In genomic region chr7:26177269-26177668, GRCh38 we compare ENCODE assay signal across 8 cellular contexts. TPM values are rescaled to one million over a fixed set of nuclear protein-coding genes. Genes with fewer than 3 reads are reported as not detected.
DNase-seq lines count a peak whose midpoint lies in the region; ATAC-seq, FAIRE-seq and TF ChIP-seq lines count a peak whose summit lies in the region.
"Not testable (repeated sequence)": the region's sequence is repeated elsewhere in the genome, so short reads cannot be mapped to it uniquely, and the experiment has no call there.

No MANE protein-coding gene starts in this region.

- not testable (repeated sequence) for H3K9ac ChIP-seq in K562 (ENCODE audit: insufficient read depth in 1 of 2, low read depth in 2 of 2, low read length in 2 of 2); neuronal stem cell (ENCODE audit: low read depth, low read length, poor library complexity)

- H3K14ac ChIP-seq in neuronal stem cell (ENCODE audit: low read length), result not testable (repeated sequence)

- not testable (repeated sequence) for DNase-seq in CD4-positive, CD25-positive, alpha-beta regulatory T cell; Panc1 (ENCODE audit: low read depth, low spot score); activated CD8-positive, alpha-beta T cell treated with anti-CD3 and anti-CD28 coated beads for 36 hours; activated T-helper 1 cell treated with anti-CD3 and anti-CD28 coated beads, Interleukin-12 subunit alpha, Interleukin-12 subunit beta, Interleukin-2, Interleukin-4 antibody, amounts not matched to agents 30 ng/mL and 10 ng/mL and 1 ng/mL, durations not matched to agents 14 hours and 24 hours and 36 hours (ENCODE audit: low spot score); activated naive CD4-positive, alpha-beta T cell treated with anti-CD3 and anti-CD28 coated beads, Interleukin-2, amount 10 ng/mL, durations not matched to agents 7 days and 5 days; K562 (ENCODE audit: extremely low read depth in 1 of 4, low spot score in 3 of 4); neuronal stem cell (ENCODE audit: low spot score)
- peak; percentile 27 for DNase-seq in Right ventricle myocardium inferior (ENCODE audit: missing footprints)

- not testable (repeated sequence) for H3K9me3 Mint-ChIP-seq in CD4-positive, CD25-positive, alpha-beta regulatory T cell; activated CD8-positive, alpha-beta T cell treated with anti-CD3 and anti-CD28 coated beads for 36 hours; activated T-helper 1 cell treated with anti-CD3 and anti-CD28 coated beads, Interleukin-12 subunit alpha, Interleukin-12 subunit beta, Interleukin-2, Interleukin-4 antibody, amounts not matched to agents 30 ng/mL and 10 ng/mL and 1 ng/mL, durations not matched to agents 14 hours and 24 hours and 36 hours; activated naive CD4-positive, alpha-beta T cell treated with anti-CD3 and anti-CD28 coated beads, Interleukin-2, amount 10 ng/mL, durations not matched to agents 7 days and 5 days

- intact Hi-C loops in Panc1 (cut with micrococcal nuclease; ENCODE audit: unreplicated experiment); activated CD8-positive, alpha-beta T cell treated with anti-CD3 and anti-CD28 coated beads for 36 hours (cut with micrococcal nuclease); activated T-helper 1 cell treated with anti-CD3 and anti-CD28 coated beads, Interleukin-12 subunit alpha, Interleukin-12 subunit beta, Interleukin-2, Interleukin-4 antibody, amounts not matched to agents 30 ng/mL and 10 ng/mL and 1 ng/mL, durations not matched to agents 14 hours and 24 hours and 36 hours (cut with micrococcal nuclease); K562 (cut with micrococcal nuclease); Right ventricle myocardium inferior (cut with DNase I): not testable (repeated sequence)

- not testable (repeated sequence) for TF ChIP-seq POLR2A in K562 (conservative IDR thresholded peaks at IDR 0.05)

- H4K20me1 ChIP-seq in K562 (replicated peaks; ENCODE audit: control insufficient read depth, insufficient read depth, low read length), result not testable (repeated sequence)

- not testable (repeated sequence) for H3K36me3 ChIP-seq in CD4-positive, CD25-positive, alpha-beta regulatory T cell (ENCODE audit: control insufficient read depth, insufficient read depth, low read length); Panc1 (ENCODE audit: control insufficient read depth, insufficient read depth, low read length); K562 (ENCODE audit: control insufficient read depth, insufficient read depth, low read length); neuronal stem cell (replicated peaks in 1 of 2; ENCODE audit: control insufficient read depth in 2 of 2, insufficient read depth in 2 of 2, low read length in 2 of 2)

- not testable (repeated sequence) for H2BK12ac ChIP-seq in neuronal stem cell (ENCODE audit: low read length)

- TF ChIP-seq EP300 in K562 (IDR thresholded peaks at IDR 0.05; ENCODE audit: low read length), result not testable (repeated sequence)

- not testable (repeated sequence) for H3K79me2 ChIP-seq in K562 (ENCODE audit: control insufficient read depth, insufficient read depth, low read length)

- not testable (repeated sequence) for H4K8ac ChIP-seq in neuronal stem cell (ENCODE audit: low read depth, low read length)

- not testable (repeated sequence) for ATAC-seq in CD4-positive, CD25-positive, alpha-beta regulatory T cell (ENCODE audit: low read depth in 2 of 2); Panc1; activated CD8-positive, alpha-beta T cell treated with anti-CD3 and anti-CD28 coated beads for 36 hours; K562; Right ventricle myocardium inferior

- H3K27me3 Mint-ChIP-seq in CD4-positive, CD25-positive, alpha-beta regulatory T cell; activated CD8-positive, alpha-beta T cell treated with anti-CD3 and anti-CD28 coated beads for 36 hours; activated T-helper 1 cell treated with anti-CD3 and anti-CD28 coated beads, Interleukin-12 subunit alpha, Interleukin-12 subunit beta, Interleukin-2, Interleukin-4 antibody, amounts not matched to agents 30 ng/mL and 10 ng/mL and 1 ng/mL, durations not matched to agents 14 hours and 24 hours and 36 hours (ENCODE audit: insufficient read depth); activated naive CD4-positive, alpha-beta T cell treated with anti-CD3 and anti-CD28 coated beads, Interleukin-2, amount 10 ng/mL, durations not matched to agents 7 days and 5 days: not testable (repeated sequence)

- peak overlapping the region; percentile 89 for H3K23ac ChIP-seq in neuronal stem cell (ENCODE audit: low read depth, low read length, poor library complexity)

- not testable (repeated sequence) for H2AFZ ChIP-seq in K562 (ENCODE audit: low read depth, low read length); neuronal stem cell (ENCODE audit: low read length)

- TF ChIP-seq CTCF in Panc1 (IDR thresholded peaks at IDR 0.05); activated CD8-positive, alpha-beta T cell treated with anti-CD3 and anti-CD28 coated beads for 36 hours (IDR thresholded peaks at IDR 0.05); K562 (IDR thresholded peaks at IDR 0.05 in 2 of 3, conservative IDR thresholded peaks at IDR 0.05 in 1 of 3; ENCODE audit: insufficient read depth in 2 of 3, low read depth in 1 of 3, low read length in 3 of 3): not testable (repeated sequence)

- not testable (repeated sequence) for H3K4me1 ChIP-seq in CD4-positive, CD25-positive, alpha-beta regulatory T cell (ENCODE audit: control insufficient read depth, insufficient read depth, low read length, poor library complexity, severe bottlenecking); neuronal stem cell (ENCODE audit: control insufficient read depth in 2 of 2, insufficient read depth in 1 of 2, low read depth in 1 of 2, low read length in 2 of 2)
- peaks cover 14% of the 10 kb centered on the region for H3K4me1 ChIP-seq in Panc1 (ENCODE audit: control insufficient read depth, insufficient read depth, low read length)
- peaks cover 16 to 23% of the 10 kb centered on the region in 2 experiments for H3K4me1 ChIP-seq in K562 (replicated peaks in 1 of 2; ENCODE audit: control insufficient read depth in 2 of 2, insufficient read depth in 2 of 2, low read length in 2 of 2)

- peaks cover 30 to 52% (median 40%) of the 10 kb centered on the region in 4 donors for H3K4me1 Mint-ChIP-seq in CD4-positive, CD25-positive, alpha-beta regulatory T cell
- peaks cover 31% of the 10 kb centered on the region for H3K4me1 Mint-ChIP-seq in activated CD8-positive, alpha-beta T cell treated with anti-CD3 and anti-CD28 coated beads for 36 hours (ENCODE audit: low read depth)
- peaks cover 49% of the 10 kb centered on the region for H3K4me1 Mint-ChIP-seq in activated T-helper 1 cell treated with anti-CD3 and anti-CD28 coated beads, Interleukin-12 subunit alpha, Interleukin-12 subunit beta, Interleukin-2, Interleukin-4 antibody, amounts not matched to agents 30 ng/mL and 10 ng/mL and 1 ng/mL, durations not matched to agents 14 hours and 24 hours and 36 hours (ENCODE audit: low read depth)
- peaks cover 10% of the 10 kb centered on the region for H3K4me1 Mint-ChIP-seq in activated naive CD4-positive, alpha-beta T cell treated with anti-CD3 and anti-CD28 coated beads, Interleukin-2, amount 10 ng/mL, durations not matched to agents 7 days and 5 days

- not testable (repeated sequence) for H3K9me3 ChIP-seq in CD4-positive, CD25-positive, alpha-beta regulatory T cell (ENCODE audit: control insufficient read depth in 2 of 2, low read length in 2 of 2); Panc1 (ENCODE audit: control insufficient read depth, insufficient read depth, low read depth, low read length); K562 (replicated peaks; ENCODE audit: control insufficient read depth, insufficient read depth, low read depth, low read length); neuronal stem cell (replicated peaks in 1 of 2; ENCODE audit: control insufficient read depth in 2 of 2, insufficient read depth in 1 of 2, low read depth in 1 of 2, low read length in 2 of 2)

- not testable (repeated sequence) for H2AK5ac ChIP-seq in neuronal stem cell (ENCODE audit: low read depth, low read length)

- H2BK5ac ChIP-seq in neuronal stem cell (ENCODE audit: low read length), result not testable (repeated sequence)

- H3K4me2 ChIP-seq in K562 (ENCODE audit: insufficient read depth, low read length); neuronal stem cell (ENCODE audit: insufficient read depth, low read length, poor library complexity, severe bottlenecking): not testable (repeated sequence)

- H3K27ac ChIP-seq in CD4-positive, CD25-positive, alpha-beta regulatory T cell (ENCODE audit: insufficient read depth, low read length, poor library complexity, severe bottlenecking); K562 (ENCODE audit: extremely low read depth, low read depth, low read length); neuronal stem cell (replicated peaks; ENCODE audit: low read length): not testable (repeated sequence)
- H3K27ac ChIP-seq in Panc1 (ENCODE audit: low read length), result 0 out of 2 replicates have a peak overlapping the region, but pooled peaks have one; percentile 5

- peaks cover 15% of the 10 kb centered on the region for H3K36me3 Mint-ChIP-seq in CD4-positive, CD25-positive, alpha-beta regulatory T cell
- H3K36me3 Mint-ChIP-seq in activated CD8-positive, alpha-beta T cell treated with anti-CD3 and anti-CD28 coated beads for 36 hours (ENCODE audit: low read depth), result peaks cover 37% of the 10 kb centered on the region
- peaks cover 49% of the 10 kb centered on the region for H3K36me3 Mint-ChIP-seq in activated T-helper 1 cell treated with anti-CD3 and anti-CD28 coated beads, Interleukin-12 subunit alpha, Interleukin-12 subunit beta, Interleukin-2, Interleukin-4 antibody, amounts not matched to agents 30 ng/mL and 10 ng/mL and 1 ng/mL, durations not matched to agents 14 hours and 24 hours and 36 hours (ENCODE audit: low read depth)
- peaks cover 19% of the 10 kb centered on the region for H3K36me3 Mint-ChIP-seq in activated naive CD4-positive, alpha-beta T cell treated with anti-CD3 and anti-CD28 coated beads, Interleukin-2, amount 10 ng/mL, durations not matched to agents 7 days and 5 days

- CTCF ChIA-PET in Panc1 (lab: Charles Lee); activated CD8-positive, alpha-beta T cell treated with anti-CD3 and anti-CD28 coated beads for 36 hours (lab: Charles Lee); activated naive CD4-positive, alpha-beta T cell treated with anti-CD3 and anti-CD28 coated beads, Interleukin-2, amount 10 ng/mL, durations not matched to agents 7 days and 5 days (lab: Charles Lee); K562 (lab: Yijun Ruan, JAX; ENCODE audit: low intra/inter-chr PET ratio): not testable (repeated sequence)

- not testable (repeated sequence) for H3K4ac ChIP-seq in neuronal stem cell (ENCODE audit: low read length)

- POLR2A ChIA-PET in Panc1 (lab: Charles Lee); K562 (lab: Yijun Ruan, JAX): not testable (repeated sequence)
- POLR2A ChIA-PET in activated CD8-positive, alpha-beta T cell treated with anti-CD3 and anti-CD28 coated beads for 36 hours (lab: Charles Lee), result interaction anchor here (3.9 kb wide), 1 partner anchor 12 kb away, joined by 25 read pairs; no protein-coding TSS in a partner anchor

- H3K4me3 ChIP-seq in CD4-positive, CD25-positive, alpha-beta regulatory T cell (ENCODE audit: low read depth, low read length); Panc1 (ENCODE audit: low read depth in 2 of 2, low read length in 2 of 2); K562; neuronal stem cell (ENCODE audit: low read length in 2 of 2): not testable (repeated sequence)

- not testable (repeated sequence) for BruUV-seq in Panc1 (replicated peaks; lab: Mats Ljungman, UMichigan); K562 (replicated peaks; lab: Mats Ljungman, UMichigan)

- not testable (repeated sequence) for H4K91ac ChIP-seq in neuronal stem cell (ENCODE audit: low read depth, low read length, poor library complexity)

- not testable (repeated sequence) for TF ChIP-seq RAD21 in K562 (CRISPR knock-in tag; conservative IDR thresholded peaks at IDR 0.05 in 1 of 2, IDR thresholded peaks at IDR 0.05 in 1 of 2)

- not testable (repeated sequence) for H3K4me3 Mint-ChIP-seq in CD4-positive, CD25-positive, alpha-beta regulatory T cell; activated CD8-positive, alpha-beta T cell treated with anti-CD3 and anti-CD28 coated beads for 36 hours; activated T-helper 1 cell treated with anti-CD3 and anti-CD28 coated beads, Interleukin-12 subunit alpha, Interleukin-12 subunit beta, Interleukin-2, Interleukin-4 antibody, amounts not matched to agents 30 ng/mL and 10 ng/mL and 1 ng/mL, durations not matched to agents 14 hours and 24 hours and 36 hours; activated naive CD4-positive, alpha-beta T cell treated with anti-CD3 and anti-CD28 coated beads, Interleukin-2, amount 10 ng/mL, durations not matched to agents 7 days and 5 days

- FAIRE-seq in K562 (lab: Jason Lieb, UNC), result not testable (repeated sequence)

- H3K79me1 ChIP-seq in neuronal stem cell (ENCODE audit: low read depth, low read length), result not testable (repeated sequence)

- H2BK120ac ChIP-seq in neuronal stem cell (ENCODE audit: low read depth, low read length), result not testable (repeated sequence)

- not testable (repeated sequence) for H3K27me3 ChIP-seq in CD4-positive, CD25-positive, alpha-beta regulatory T cell (ENCODE audit: control insufficient read depth, insufficient read depth, low read length); Panc1 (ENCODE audit: control insufficient read depth, insufficient read depth, low read length); K562 (ENCODE audit: control insufficient read depth in 2 of 2, insufficient read depth in 2 of 2, low read length in 2 of 2); neuronal stem cell (ENCODE audit: control insufficient read depth in 3 of 3, insufficient read depth in 3 of 3, low read depth in 1 of 3, low read length in 3 of 3)

- in situ Hi-C loops in Panc1 (cut with HindIII; ENCODE audit: low pct_unique_long_range_greater_than_20kb, low sequenced_read_pairs); K562 (cut with MboI): not testable (repeated sequence)

- 81% methylated on average over 13 of the region's 20 CpGs for WGBS in K562 (ENCODE audit: insufficient coverage, low coverage, missing lambda C conversion rate)
- WGBS in neuronal stem cell (ENCODE audit: extremely low coverage in 2 of 2, insufficient read length in 2 of 2, insufficient replicate concordance in 1 of 2), 2 donors, result no CpG with 5 or more reads among the region's 20 CpGs

- not testable (repeated sequence) for H3K9me1 ChIP-seq in K562 (ENCODE audit: control insufficient read depth, insufficient read depth, low read length)

- peak overlapping the region in 2 of 3 donors; percentile 75 to 80 for H3K27ac Mint-ChIP-seq in CD4-positive, CD25-positive, alpha-beta regulatory T cell
- H3K27ac Mint-ChIP-seq in activated CD8-positive, alpha-beta T cell treated with anti-CD3 and anti-CD28 coated beads for 36 hours, result peak overlapping the region; percentile 23
- peak overlapping the region; percentile 23 for H3K27ac Mint-ChIP-seq in activated T-helper 1 cell treated with anti-CD3 and anti-CD28 coated beads, Interleukin-12 subunit alpha, Interleukin-12 subunit beta, Interleukin-2, Interleukin-4 antibody, amounts not matched to agents 30 ng/mL and 10 ng/mL and 1 ng/mL, durations not matched to agents 14 hours and 24 hours and 36 hours
- H3K27ac Mint-ChIP-seq in activated naive CD4-positive, alpha-beta T cell treated with anti-CD3 and anti-CD28 coated beads, Interleukin-2, amount 10 ng/mL, durations not matched to agents 7 days and 5 days, result peak overlapping the region; percentile 16

- H2BK15ac ChIP-seq in neuronal stem cell (ENCODE audit: low read length), result not testable (repeated sequence)

- H3K18ac ChIP-seq in neuronal stem cell (ENCODE audit: low read length), result not testable (repeated sequence)

RNA-seq across cellular contexts. Expression of gene HNRNPA2B1, which starts 23.3 kb away (rescaled TPM):
- total RNA-seq in CD4-positive, CD25-positive, alpha-beta regulatory T cell, result 465 TPM
- polyA plus RNA-seq in CD4-positive, CD25-positive, alpha-beta regulatory T cell, result 100 to 1,000 TPM; 506 to 541 (median 520) TPM
- total RNA-seq in Panc1 (2021; ENCODE audit: unreplicated experiment) (819 TPM), K562 (2014; rRNA removed) (604 and 630 TPM in 2 replicates), K562 (2014; rRNA removed; fragmentation: Illumina TruSeq; extraction: Trizol) (728 and 855 TPM in 2 replicates), K562 (2015; rRNA removed; fragmentation: Illumina TruSeq; extraction: Trizol) (730 and 803 TPM in 2 replicates), K562 (2021) (707 and 876 TPM in 2 replicates), Right ventricle myocardium inferior (396 TPM)
- polyA plus RNA-seq in Panc1 (2012; ENCODE audit: insufficient read length), result 815 TPM
- total RNA-seq in activated CD8-positive, alpha-beta T cell treated with anti-CD3 and anti-CD28 coated beads for 36 hours, result 100 to 1,000 TPM; 871 to 893 TPM
- 821 and 823 TPM in 2 replicates for total RNA-seq in activated T-helper 1 cell treated with anti-CD3 and anti-CD28 coated beads, Interleukin-12 subunit alpha, Interleukin-12 subunit beta, Interleukin-2, Interleukin-4 antibody, amounts not matched to agents 30 ng/mL and 10 ng/mL and 1 ng/mL, durations not matched to agents 14 hours and 24 hours and 36 hours
- total RNA-seq in K562 (2011; cell fraction: chromatin; rRNA removed; ENCODE audit: low replicate concordance), result 193 and 905 TPM in 2 replicates
- total RNA-seq in K562 (2011; cell fraction: nucleolus; rRNA removed), result 107 and 139 TPM in 2 replicates
- total RNA-seq in K562 (2011; cell fraction: nucleoplasm; rRNA removed), result 296 and 406 TPM in 2 replicates
- polyA plus RNA-seq in K562 (2011; rRNA removed) (466 and 782 TPM in 2 replicates), K562 (2014; fragmentation: Illumina TruSeq; extraction: Trizol) (1,478 and 1,489 TPM in 2 replicates), K562 (2014; fragmentation: Nextera tagmentation; extraction: Ambion mirVana) (1,000 to 10,000 TPM in 1 of 2 experiments, 100 to 1,000 TPM in 1; 865 to 1,390 TPM), K562 (2014; rRNA removed) (1,850 and 1,989 TPM in 2 replicates)
- polyA plus RNA-seq in K562 (2011; cell fraction: cytosol; rRNA removed), result 112 and 259 TPM in 2 replicates
- polyA plus RNA-seq in K562 (2011; cell fraction: nucleus; rRNA removed), result 299 and 394 TPM in 2 replicates
- polyA plus RNA-seq in K562 (2012), result 752 and 1,692 TPM in 2 replicates
- 654 and 757 TPM in 2 replicates for polyA minus RNA-seq in K562 (2011; rRNA and poly(A)+ RNA removed)
- 230 and 283 TPM in 2 replicates for polyA minus RNA-seq in K562 (2011; cell fraction: cytosol; rRNA and poly(A)+ RNA removed)
- polyA minus RNA-seq in K562 (2011; cell fraction: nucleus; rRNA and poly(A)+ RNA removed), result 153 and 242 TPM in 2 replicates
- 904 TPM for polyA plus RNA-seq in neuronal stem cell (2013, experiment 1 of 2)
- polyA plus RNA-seq in neuronal stem cell (2013, experiment 2 of 2), result 913 TPM

RNA-seq across cellular contexts. Expression of gene CBX3, which starts 24.3 kb away (rescaled TPM):
- 115 TPM for total RNA-seq in CD4-positive, CD25-positive, alpha-beta regulatory T cell
- 100 to 1,000 TPM in 3 of 4 donors, 10 to 100 TPM in 1; 89.1 to 135 (median 125) TPM for polyA plus RNA-seq in CD4-positive, CD25-positive, alpha-beta regulatory T cell
- total RNA-seq in Panc1 (2021; ENCODE audit: unreplicated experiment) (308 TPM), K562 (2014; rRNA removed) (210 and 244 TPM in 2 replicates), K562 (2014; rRNA removed; fragmentation: Illumina TruSeq; extraction: Trizol) (413 and 480 TPM in 2 replicates), K562 (2015; rRNA removed; fragmentation: Illumina TruSeq; extraction: Trizol) (337 and 363 TPM in 2 replicates), K562 (2021) (253 and 256 TPM in 2 replicates), Right ventricle myocardium inferior (59.3 TPM)
- 136 TPM for polyA plus RNA-seq in Panc1 (2012; ENCODE audit: insufficient read length)
- 100 to 1,000 TPM; 313 to 320 TPM for total RNA-seq in activated CD8-positive, alpha-beta T cell treated with anti-CD3 and anti-CD28 coated beads for 36 hours
- total RNA-seq in activated T-helper 1 cell treated with anti-CD3 and anti-CD28 coated beads, Interleukin-12 subunit alpha, Interleukin-12 subunit beta, Interleukin-2, Interleukin-4 antibody, amounts not matched to agents 30 ng/mL and 10 ng/mL and 1 ng/mL, durations not matched to agents 14 hours and 24 hours and 36 hours, result 284 and 298 TPM in 2 replicates
- 99.0 and 229 TPM in 2 replicates for total RNA-seq in K562 (2011; cell fraction: chromatin; rRNA removed; ENCODE audit: low replicate concordance)
- total RNA-seq in K562 (2011; cell fraction: nucleolus; rRNA removed), result 91.9 and 108 TPM in 2 replicates
- 152 and 198 TPM in 2 replicates for total RNA-seq in K562 (2011; cell fraction: nucleoplasm; rRNA removed)
- polyA plus RNA-seq in K562 (2011; rRNA removed) (293 and 364 TPM in 2 replicates), K562 (2014; fragmentation: Illumina TruSeq; extraction: Trizol) (310 and 328 TPM in 2 replicates), K562 (2014; fragmentation: Nextera tagmentation; extraction: Ambion mirVana) (100 to 1,000 TPM; 198 to 245 TPM), K562 (2014; rRNA removed) (389 and 408 TPM in 2 replicates)
- polyA plus RNA-seq in K562 (2011; cell fraction: cytosol; rRNA removed), result 75.2 and 113 TPM in 2 replicates
- 155 and 212 TPM in 2 replicates for polyA plus RNA-seq in K562 (2011; cell fraction: nucleus; rRNA removed)
- polyA plus RNA-seq in K562 (2012), result 208 and 278 TPM in 2 replicates
- 124 and 155 TPM in 2 replicates for polyA minus RNA-seq in K562 (2011; rRNA and poly(A)+ RNA removed)
- 51.7 and 53.1 TPM in 2 replicates for polyA minus RNA-seq in K562 (2011; cell fraction: cytosol; rRNA and poly(A)+ RNA removed)
- 135 and 212 TPM in 2 replicates for polyA minus RNA-seq in K562 (2011; cell fraction: nucleus; rRNA and poly(A)+ RNA removed)
- 207 TPM for polyA plus RNA-seq in neuronal stem cell (2013, experiment 1 of 2)
- polyA plus RNA-seq in neuronal stem cell (2013, experiment 2 of 2), result 215 TPM

RNA-seq across cellular contexts. Expression of gene NFE2L3, which starts 25.3 kb away (rescaled TPM):
- 10.9 TPM for total RNA-seq in CD4-positive, CD25-positive, alpha-beta regulatory T cell
- 10 to 100 TPM in 3 of 4 donors, 1 to 10 TPM in 1; 8.8 to 13.9 (median 13.2) TPM for polyA plus RNA-seq in CD4-positive, CD25-positive, alpha-beta regulatory T cell
- total RNA-seq in Panc1 (2021; ENCODE audit: unreplicated experiment) (78.5 TPM), K562 (2014; rRNA removed) (9.1 and 14.1 TPM in 2 replicates), K562 (2014; rRNA removed; fragmentation: Illumina TruSeq; extraction: Trizol) (16.2 and 17.0 TPM in 2 replicates), K562 (2015; rRNA removed; fragmentation: Illumina TruSeq; extraction: Trizol) (14.3 and 15.2 TPM in 2 replicates), K562 (2021) (11.8 and 12.2 TPM in 2 replicates), Right ventricle myocardium inferior (1.4 TPM)
- polyA plus RNA-seq in Panc1 (2012; ENCODE audit: insufficient read length), result 47.6 TPM
- total RNA-seq in activated CD8-positive, alpha-beta T cell treated with anti-CD3 and anti-CD28 coated beads for 36 hours, result 10 to 100 TPM; 21.5 to 22.6 TPM
- total RNA-seq in activated T-helper 1 cell treated with anti-CD3 and anti-CD28 coated beads, Interleukin-12 subunit alpha, Interleukin-12 subunit beta, Interleukin-2, Interleukin-4 antibody, amounts not matched to agents 30 ng/mL and 10 ng/mL and 1 ng/mL, durations not matched to agents 14 hours and 24 hours and 36 hours, result 80.1 TPM in 2 replicates
- total RNA-seq in K562 (2011; cell fraction: chromatin; rRNA removed; ENCODE audit: low replicate concordance), result 6.9 and 15.2 TPM in 2 replicates
- total RNA-seq in K562 (2011; cell fraction: nucleolus; rRNA removed), result 7.7 and 8.9 TPM in 2 replicates
- total RNA-seq in K562 (2011; cell fraction: nucleoplasm; rRNA removed), result 12.5 and 15.0 TPM in 2 replicates
- polyA plus RNA-seq in K562 (2011; rRNA removed) (12.4 and 13.7 TPM in 2 replicates), K562 (2014; fragmentation: Illumina TruSeq; extraction: Trizol) (14.4 and 16.9 TPM in 2 replicates), K562 (2014; fragmentation: Nextera tagmentation; extraction: Ambion mirVana) (1 to 10 TPM; 2.9 to 4.8 TPM), K562 (2014; rRNA removed) (9.5 and 10.7 TPM in 2 replicates)
- polyA plus RNA-seq in K562 (2011; cell fraction: cytosol; rRNA removed), result 4.6 and 7.2 TPM in 2 replicates
- 3.7 and 7.1 TPM in 2 replicates for polyA plus RNA-seq in K562 (2011; cell fraction: nucleus; rRNA removed)
- polyA plus RNA-seq in K562 (2012), result 7.3 and 11.7 TPM in 2 replicates
- polyA minus RNA-seq in K562 (2011; rRNA and poly(A)+ RNA removed), result 14.4 and 20.7 TPM in 2 replicates
- polyA minus RNA-seq in K562 (2011; cell fraction: cytosol; rRNA and poly(A)+ RNA removed), result 3.3 and 5.5 TPM in 2 replicates
- 4.0 and 13.1 TPM in 2 replicates for polyA minus RNA-seq in K562 (2011; cell fraction: nucleus; rRNA and poly(A)+ RNA removed)
- 4.0 TPM for polyA plus RNA-seq in neuronal stem cell (2013, experiment 1 of 2)
- polyA plus RNA-seq in neuronal stem cell (2013, experiment 2 of 2), result 4.1 TPM

Comparison
In these comparisons a context has a peak if more than half of its experiments do, and no peak if none do; other contexts are left out.
1. H3K27ac Mint-ChIP-seq: peak in every context shown above with its lines; median percentile 78 in CD4-positive, CD25-positive, alpha-beta regulatory T cell; 23 in activated CD8-positive, alpha-beta T cell treated with anti-CD3 and anti-CD28 coated beads for 36 hours; 23 in activated T-helper 1 cell treated with anti-CD3 and anti-CD28 coated beads, Interleukin-12 subunit alpha, Interleukin-12 subunit beta, Interleukin-2, Interleukin-4 antibody, amounts not matched to agents 30 ng/mL and 10 ng/mL and 1 ng/mL, durations not matched to agents 14 hours and 24 hours and 36 hours; 16 in activated naive CD4-positive, alpha-beta T cell treated with anti-CD3 and anti-CD28 coated beads, Interleukin-2, amount 10 ng/mL, durations not matched to agents 7 days and 5 days.